Comparison of ENCODE assay signal across 23 cellular contexts in the genomic region with DNA sequence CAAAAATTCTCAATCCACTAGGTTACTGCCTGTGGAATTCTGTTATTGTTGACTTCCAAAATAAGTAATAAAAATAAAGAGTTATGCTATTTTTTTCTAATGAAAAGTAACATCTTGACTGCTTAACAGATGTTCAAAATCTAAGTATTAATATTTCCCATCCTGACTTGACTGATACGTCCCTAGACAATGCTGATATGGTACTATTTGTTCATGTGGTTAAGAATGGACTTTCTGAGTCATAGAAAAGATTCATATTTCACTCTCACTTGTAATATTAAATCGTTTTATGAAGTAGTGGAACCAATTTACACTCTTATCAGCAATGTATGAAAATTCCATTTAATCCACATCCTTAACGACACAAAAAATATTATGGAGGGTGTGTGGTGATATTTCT.
"Had no signal": no experiment of that assay in that cellular context is flagged by ENCODE, and none has a peak within 500 bp of the region (broad histone marks: within the 10 kb centered on the region; RNA-seq: fewer than 3 reads in every experiment).

No MANE protein-coding gene starts in this region.

- H3K4me1 ChIP-seq: esophagus muscularis mucosa, foreskin keratinocyte, lower lobe of right lung, prostate gland, stomach, transverse colon, uterus had no signal

- FAIRE-seq: colon, endothelial cell of umbilical vein, TTC549 had no signal

- H3K4me1 Mint-ChIP-seq: activated naive CD4-positive, alpha-beta T cell treated with anti-CD3 and anti-CD28 coated beads, Interleukin-2, amount 50 U/mL, for 24 hours; natural killer cell; T-cell had no signal

- H3K36me3 ChIP-seq: brain microvascular endothelial cell, esophagus muscularis mucosa, lower lobe of right lung, prostate gland, stomach, transverse colon, uterus had no signal

- ATAC-seq: activated CD8-positive, alpha-beta T cell treated with anti-CD3 and anti-CD28 coated beads, Interleukin-2, amount 10 ng/mL, durations not matched to agents 7 days and 5 days; effector memory CD8-positive, alpha-beta T cell; foreskin keratinocyte; left lobe of liver; lower lobe of right lung; natural killer cell; T-cell had no signal

- H3K9me3 ChIP-seq: esophagus muscularis mucosa, lower lobe of right lung, prostate gland, stomach, transverse colon, uterus had no signal

- DNase-seq: activated CD4-positive, alpha-beta T cell treated with anti-CD3 and anti-CD28 coated beads for 1 hour; activated CD4-positive, alpha-beta T cell treated with anti-CD3 and anti-CD28 coated beads, Interleukin-2, amount 50 U/mL, for 1 hour; activated CD8-positive, alpha-beta T cell treated with anti-CD3 and anti-CD28 coated beads, Interleukin-2, amount 10 ng/mL, durations not matched to agents 7 days and 5 days; activated gamma-delta T cell treated with Interleukin-2 at 50 U/mL for 16 hours; aorta; brain microvascular endothelial cell; central memory CD4-positive, alpha-beta T cell; effector memory CD8-positive, alpha-beta T cell; foreskin keratinocyte; lower lobe of right lung; natural killer cell; stimulated activated CD4-positive, alpha-beta T cell treated with anti-CD3 and anti-CD28 coated beads, Interleukin-1b, Interleukin-23, amount 100 ng/mL, for 48 hours; stomach; T-cell; transverse colon; uterus had no signal

- H3K27me3 Mint-ChIP-seq: activated naive CD4-positive, alpha-beta T cell treated with anti-CD3 and anti-CD28 coated beads, Interleukin-2, amount 50 U/mL, for 24 hours; effector memory CD8-positive, alpha-beta T cell; T-cell had no signal

- H3K27me3 ChIP-seq: brain microvascular endothelial cell, esophagus muscularis mucosa, foreskin keratinocyte, stomach, transverse colon, uterus had no signal

- H3K27ac Mint-ChIP-seq: activated CD8-positive, alpha-beta T cell treated with anti-CD3 and anti-CD28 coated beads, Interleukin-2, amount 10 ng/mL, durations not matched to agents 7 days and 5 days; activated naive CD4-positive, alpha-beta T cell treated with anti-CD3 and anti-CD28 coated beads, Interleukin-2, amount 50 U/mL, for 24 hours; effector memory CD8-positive, alpha-beta T cell; natural killer cell; T-cell had no signal

- H3K4me3 ChIP-seq: esophagus muscularis mucosa, lower lobe of right lung, prostate gland, stomach, transverse colon, uterus had no signal

- H3K27ac ChIP-seq: brain microvascular endothelial cell, esophagus muscularis mucosa, foreskin keratinocyte, lower lobe of right lung, prostate gland, stomach, transverse colon, uterus had no signal

- H3K4me3 Mint-ChIP-seq: activated CD8-positive, alpha-beta T cell treated with anti-CD3 and anti-CD28 coated beads, Interleukin-2, amount 10 ng/mL, durations not matched to agents 7 days and 5 days; activated naive CD4-positive, alpha-beta T cell treated with anti-CD3 and anti-CD28 coated beads, Interleukin-2, amount 50 U/mL, for 24 hours; effector memory CD8-positive, alpha-beta T cell; natural killer cell; T-cell had no signal

- H3K36me3 Mint-ChIP-seq: activated naive CD4-positive, alpha-beta T cell treated with anti-CD3 and anti-CD28 coated beads, Interleukin-2, amount 50 U/mL, for 24 hours; natural killer cell; T-cell had no signal
